ENCODE assay signal across 9 cellular contexts in genomic region chr19:6324757-6325156, GRCh38. TPM values are rescaled to one million over a fixed set of nuclear protein-coding genes. Genes with fewer than 3 reads are reported as not detected.
"Had no signal": no experiment of that assay in that cellular context is flagged by ENCODE, and none has a peak within 500 bp of the region (broad histone marks: within the 10 kb centered on the region; RNA-seq: fewer than 3 reads in every experiment).

No MANE protein-coding gene starts in this region.

- H3K4me3 ChIP-seq: GM23338, K562 had no signal

- DNase-seq: H9, HCEC 1CT, HFFc6, IMR-90, KG1 had no signal

- ATAC-seq: GM23338, K562 had no signal

RNA-seq across cellular contexts. Expression of gene ACER1, which starts 8.7 kb away (rescaled TPM):
- total RNA-seq: GM23338, H1, H9, HFFc6, HT-29, IMR-90, K562 had no signal
- polyA plus RNA-seq: GM23338, IMR-90, K562 had no signal
